9 cellular contexts compared by ENCODE assay signal in genomic region chr1:109250454-109251276, GRCh38. TPM values are rescaled to one million over a fixed set of nuclear protein-coding genes. Genes with fewer than 3 reads are reported as not detected.
A peak's percentile ranks its signal among the peaks of the same experiment; 100 is the strongest.
DNase-seq lines count a peak whose midpoint lies in the region; ATAC-seq and TF ChIP-seq lines count a peak whose summit lies in the region.
"Had no signal": no experiment of that assay in that cellular context is flagged by ENCODE, and none has a peak within 500 bp of the region (broad histone marks: within the 10 kb centered on the region; RNA-seq: fewer than 3 reads in every experiment).

No MANE protein-coding gene starts in this region.

- peak overlapping the region; percentile 58 for H3K4me3 Mint-ChIP-seq in activated CD8-positive, alpha-beta T cell treated with anti-CD3 and anti-CD28 coated beads for 36 hours
- H3K4me3 Mint-ChIP-seq in stimulated activated memory B cell treated with anti-CD40 and anti-IgM and Interleukin-4, amounts not matched to agents 10 μg/mL and 1 μg/mL and 100 μg/mL, for 72 hours, result peak overlapping the region; percentile 47

- no peaks in the 10 kb centered on the region for H3K79me2 ChIP-seq in SK-N-SH (ENCODE audit: insufficient read depth)

- H3K9me3 ChIP-seq in SK-N-SH (no peaks in the 10 kb centered on the region), iPS-20b (ENCODE audit: insufficient read depth, low read depth, low read length) (no peaks in the 10 kb centered on the region)

- H3F3A ChIP-seq in SK-N-SH (replicated peaks; ENCODE audit: insufficient read depth), result no peaks in the 10 kb centered on the region

- H3K36me3 ChIP-seq in SK-N-SH (replicated peaks in 1 of 2; ENCODE audit: control insufficient read depth in 1 of 2, insufficient read depth in 2 of 2, low read length in 1 of 2) (no peaks in the 10 kb centered on the region), iPS-20b (ENCODE audit: insufficient read depth, low read depth, low read length) (peaks cover 15% of the 10 kb centered on the region; the same call in 1 of the 2 replicates)

- CTCF ChIA-PET in SK-N-SH (lab: Yijun Ruan, JAX), result interaction anchor here (0.6 to 3.7 kb wide), 9 partner anchors 10 to 281 kb away, joined by 3 to 20 read pairs (median 4); a partner anchor contains a TSS
- CTCF ChIA-PET in activated CD8-positive, alpha-beta T cell treated with anti-CD3 and anti-CD28 coated beads for 36 hours (lab: Charles Lee), result interaction anchor here (0.7 to 1.8 kb wide), 7 partner anchors 12 to 282 kb away, joined by 3 to 6 read pairs (median 4); no protein-coding TSS in a partner anchor

- no peak for ATAC-seq in SK-N-SH treated with all-trans-retinoic acid at 6 μM for 48 hours
- no peak for ATAC-seq in activated CD8-positive, alpha-beta T cell treated with anti-CD3 and anti-CD28 coated beads for 36 hours
- no peak for ATAC-seq in stimulated activated memory B cell treated with anti-CD40 and anti-IgM and Interleukin-4, amounts not matched to agents 10 μg/mL and 1 μg/mL and 100 μg/mL, for 72 hours
- no peak for ATAC-seq in GM18868 (IDR thresholded peaks at IDR 0.05; ENCODE audit: unreplicated experiment)

- H3K27me3 Mint-ChIP-seq in activated CD8-positive, alpha-beta T cell treated with anti-CD3 and anti-CD28 coated beads for 36 hours, result no peaks in the 10 kb centered on the region
- peaks cover 58% of the 10 kb centered on the region for H3K27me3 Mint-ChIP-seq in stimulated activated memory B cell treated with anti-CD40 and anti-IgM and Interleukin-4, amounts not matched to agents 10 μg/mL and 1 μg/mL and 100 μg/mL, for 72 hours

- H3K27ac Mint-ChIP-seq in activated CD8-positive, alpha-beta T cell treated with anti-CD3 and anti-CD28 coated beads for 36 hours, result no peak overlapping the region
- H3K27ac Mint-ChIP-seq in stimulated activated memory B cell treated with anti-CD40 and anti-IgM and Interleukin-4, amounts not matched to agents 10 μg/mL and 1 μg/mL and 100 μg/mL, for 72 hours, result no peak overlapping the region

- H3K27ac ChIP-seq in SK-N-SH (ENCODE audit: low read depth in 2 of 2, low read length in 1 of 2), result no peak overlapping the region; a peak in 1 of 4 replicates
- no peak overlapping the region for H3K27ac ChIP-seq in iPS-20b (ENCODE audit: low read length)
- H3K27ac ChIP-seq: 22Rv1 had no signal

- POLR2A ChIA-PET in SK-N-SH (lab: Yijun Ruan, JAX), result interaction anchor here (1.1 to 2.9 kb wide), 4 partner anchors 11 to 151 kb away, joined by 3 to 20 read pairs (median 4); partner anchors contain the start of genes PSRC1 and SORT1
- POLR2A ChIA-PET in activated CD8-positive, alpha-beta T cell treated with anti-CD3 and anti-CD28 coated beads for 36 hours (lab: Charles Lee), result interaction anchor here (0.7 kb wide), 1 partner anchor 145 kb away, joined by 3 read pairs; no protein-coding TSS in a partner anchor

- H3K36me3 Mint-ChIP-seq in activated CD8-positive, alpha-beta T cell treated with anti-CD3 and anti-CD28 coated beads for 36 hours (ENCODE audit: low read depth), result no peaks in the 10 kb centered on the region
- no peaks in the 10 kb centered on the region for H3K36me3 Mint-ChIP-seq in stimulated activated memory B cell treated with anti-CD40 and anti-IgM and Interleukin-4, amounts not matched to agents 10 μg/mL and 1 μg/mL and 100 μg/mL, for 72 hours

- H3K4me1 ChIP-seq in SK-N-SH (ENCODE audit: control insufficient read depth in 1 of 2, insufficient read depth in 2 of 2, low read depth in 1 of 2, low read length in 1 of 2), result peaks cover 0 to 47% of the 10 kb centered on the region in 2 experiments; a peak in 1 of 4 replicates
- peaks cover 27% of the 10 kb centered on the region; the same call in 1 of the 2 replicates for H3K4me1 ChIP-seq in iPS-20b (ENCODE audit: insufficient read depth, low read length)

- TF ChIP-seq EP300 in SK-N-SH (IDR thresholded peaks at IDR 0.05; ENCODE audit: borderline replicate concordance in 1 of 2, low read depth in 1 of 2, low read length in 1 of 2), result no peak

- no peak for TF ChIP-seq RAD21 in SK-N-SH (IDR thresholded peaks at IDR 0.05; ENCODE audit: low read length)

- no peak overlapping the region for H2AFZ ChIP-seq in SK-N-SH (ENCODE audit: low read depth)

- H3K4me1 Mint-ChIP-seq in activated CD8-positive, alpha-beta T cell treated with anti-CD3 and anti-CD28 coated beads for 36 hours (ENCODE audit: low read depth), result peaks cover 9% of the 10 kb centered on the region
- peaks cover 31% of the 10 kb centered on the region for H3K4me1 Mint-ChIP-seq in stimulated activated memory B cell treated with anti-CD40 and anti-IgM and Interleukin-4, amounts not matched to agents 10 μg/mL and 1 μg/mL and 100 μg/mL, for 72 hours

- H3K27me3 ChIP-seq in SK-N-SH (ENCODE audit: insufficient read depth), result no peaks in the 10 kb centered on the region
- H3K27me3 ChIP-seq in iPS-20b (ENCODE audit: insufficient read depth, low read length), result peaks cover 32% of the 10 kb centered on the region

- H4K20me1 ChIP-seq in SK-N-SH (ENCODE audit: insufficient read depth), result no peaks in the 10 kb centered on the region

- DNase-seq in SK-N-SH (peak; percentile 7), HuH-7.5 (ENCODE audit: low spot score) (no peak)
- no peak for DNase-seq in activated CD8-positive, alpha-beta T cell treated with anti-CD3 and anti-CD28 coated beads for 36 hours
- DNase-seq in stimulated activated CD4-positive, alpha-beta T cell treated with anti-CD3 and anti-CD28 coated beads, Interleukin-15, amount 100 ng/mL, for 24 hours, result no peak

- H3K9me2 ChIP-seq in SK-N-SH, result no peaks in the 10 kb centered on the region

- H3K4me3 ChIP-seq in SK-N-SH (ENCODE audit: low read depth in 2 of 2, low read length in 1 of 2) (peak overlapping the region; percentile 58 to 70; a peak in 3 of 4 replicates), iPS-20b (ENCODE audit: low read length) (peak overlapping the region; percentile 60; the same call in 1 of the 2 replicates)

- H3K9ac ChIP-seq in SK-N-SH, result no peak overlapping the region
- H3K9ac ChIP-seq in iPS-20b (ENCODE audit: low read depth, low read length), result no peak overlapping the region

- no peak for TF ChIP-seq CTCF in SK-N-SH (IDR thresholded peaks at IDR 0.05)
- TF ChIP-seq CTCF in activated CD8-positive, alpha-beta T cell treated with anti-CD3 and anti-CD28 coated beads for 36 hours (IDR thresholded peaks at IDR 0.05), result no peak

- peak overlapping the region; percentile 70 for H3K4me2 ChIP-seq in SK-N-SH

- intact Hi-C loops in activated CD8-positive, alpha-beta T cell treated with anti-CD3 and anti-CD28 coated beads for 36 hours (cut with micrococcal nuclease), result no loop called here

- 94% methylated on average over 23 of the region's 33 CpGs for WGBS in SK-N-SH (ENCODE audit: low lambda C conversion rate)

- H3K9me3 Mint-ChIP-seq in activated CD8-positive, alpha-beta T cell treated with anti-CD3 and anti-CD28 coated beads for 36 hours, result no peaks in the 10 kb centered on the region
- H3K9me3 Mint-ChIP-seq in stimulated activated memory B cell treated with anti-CD40 and anti-IgM and Interleukin-4, amounts not matched to agents 10 μg/mL and 1 μg/mL and 100 μg/mL, for 72 hours, result no peaks in the 10 kb centered on the region

TF ChIP-seq in SK-N-SH, 30 proteins besides CTCF, POLR2A, EP300 and RAD21:
- no peak for TF ChIP-seq FOXJ3 (CRISPR knock-in tag; IDR thresholded peaks at IDR 0.05)

TF ChIP-seq in SK-N-SH treated with all-trans-retinoic acid at 6 μM for 48 hours, 23 proteins besides CTCF, POLR2A, EP300 and RAD21:
- no peak for TF ChIP-seq ISL1 (CRISPR knock-in tag; IDR thresholded peaks at IDR 0.05)

RNA-seq across cellular contexts. Expression of gene CELSR2, which starts 1.3 kb away (rescaled TPM):
- polyA plus RNA-seq in SK-N-SH (2012; rRNA removed), result 1.7 and 3.5 TPM in 2 replicates
- polyA plus RNA-seq in SK-N-SH (2012; cell fraction: cytosol; rRNA removed), result 2.0 and 3.3 TPM in 2 replicates
- 9.3 and 12.7 TPM in 2 replicates for polyA plus RNA-seq in SK-N-SH (2012; cell fraction: nucleus; rRNA removed)
- 1 to 10 TPM; 2.7 to 3.1 TPM for total RNA-seq in activated CD8-positive, alpha-beta T cell treated with anti-CD3 and anti-CD28 coated beads for 36 hours

RNA-seq across cellular contexts. Expression of gene PSRC1, which starts 32.3 kb away (rescaled TPM):
- 19.4 and 20.3 TPM in 2 replicates for polyA plus RNA-seq in SK-N-SH (2012; rRNA removed)
- 8.7 and 10.6 TPM in 2 replicates for polyA plus RNA-seq in SK-N-SH (2012; cell fraction: cytosol; rRNA removed)
- polyA plus RNA-seq in SK-N-SH (2012; cell fraction: nucleus; rRNA removed), result 69.0 and 95.3 TPM in 2 replicates
- 10 to 100 TPM; 12.9 to 14.0 TPM for total RNA-seq in activated CD8-positive, alpha-beta T cell treated with anti-CD3 and anti-CD28 coated beads for 36 hours

RNA-seq across cellular contexts. Expression of gene SARS1, which starts 36.9 kb away (rescaled TPM):
- 98.3 and 106 TPM in 2 replicates for polyA plus RNA-seq in SK-N-SH (2012; rRNA removed)
- 95.9 and 106 TPM in 2 replicates for polyA plus RNA-seq in SK-N-SH (2012; cell fraction: cytosol; rRNA removed)
- 152 and 184 TPM in 2 replicates for polyA plus RNA-seq in SK-N-SH (2012; cell fraction: nucleus; rRNA removed)
- 100 to 1,000 TPM; 226 to 228 TPM for total RNA-seq in activated CD8-positive, alpha-beta T cell treated with anti-CD3 and anti-CD28 coated beads for 36 hours

RNA-seq across cellular contexts. Expression of gene MYBPHL, which starts 56.1 kb away (rescaled TPM):
- 0.07 TPM in 1 of 2 replicates, not detected in the other for polyA plus RNA-seq in SK-N-SH (2012; rRNA removed)
- 0.03 and 0.04 TPM in 2 replicates for polyA plus RNA-seq in SK-N-SH (2012; cell fraction: cytosol; rRNA removed)
- 0.06 and 0.63 TPM in 2 replicates for polyA plus RNA-seq in SK-N-SH (2012; cell fraction: nucleus; rRNA removed)
- not detected for total RNA-seq in activated CD8-positive, alpha-beta T cell treated with anti-CD3 and anti-CD28 coated beads for 36 hours
